16 cellular contexts compared by ENCODE assay signal in genomic region chr3:9945358-9945757, GRCh38. TPM values are rescaled to one million over a fixed set of nuclear protein-coding genes. Genes with fewer than 3 reads are reported as not detected.
A peak's percentile ranks its signal among the peaks of the same experiment; 100 is the strongest.
DNase-seq lines count a peak whose midpoint lies in the region; ATAC-seq, FAIRE-seq and TF ChIP-seq lines count a peak whose summit lies in the region.
"Had no signal": no experiment of that assay in that cellular context is flagged by ENCODE, and none has a peak within 500 bp of the region (broad histone marks: within the 10 kb centered on the region; RNA-seq: fewer than 3 reads in every experiment).

No MANE protein-coding gene starts in this region.

- peaks cover 5 to 26% (median 19%) of the 10 kb centered on the region in 3 experiments; a peak in 6 of 7 replicates for H3K36me3 Mint-ChIP-seq in H9 (ENCODE audit: insufficient read depth in 1 of 3, low read depth in 3 of 3)
- peaks cover 19% of the 10 kb centered on the region for H3K36me3 Mint-ChIP-seq in astrocyte (ENCODE audit: low read depth, unreplicated experiment)
- no peaks in the 10 kb centered on the region for H3K36me3 Mint-ChIP-seq in natural killer cell treated with Interleukin-12 subunit alpha and Interleukin-12 subunit beta and Interleukin-15 and Interleukin-18, amount 100 ng/mL, for 72 hours

- H3K4me1 Mint-ChIP-seq in H9 (0 out of 4 replicates have a peak, but pooled peaks cover 0 to 6% of the 10 kb centered on the region in 2 experiments), astrocyte (ENCODE audit: low read depth, unreplicated experiment) (no peaks in the 10 kb centered on the region)
- peaks cover 0 to 6% of the 10 kb centered on the region in 2 donors for H3K4me1 Mint-ChIP-seq in natural killer cell treated with Interleukin-12 subunit alpha and Interleukin-12 subunit beta and Interleukin-15 and Interleukin-18, amount 100 ng/mL, for 72 hours (ENCODE audit: low read depth in 2 of 2)

- no CpG with 5 or more reads among the region's 10 CpGs for WGBS in H9 (ENCODE audit: extremely low coverage, insufficient read length, low lambda C conversion rate)

- H3K18ac ChIP-seq in H9 (ENCODE audit: insufficient read length, low read depth, low read length) = no peak overlapping the region

- H3K23ac ChIP-seq in H9 (ENCODE audit: insufficient read length, low read depth, low read length) = no peak overlapping the region

- H3K4me3 Mint-ChIP-seq in H9 (peak overlapping the region; percentile 47 to 72), astrocyte (ENCODE audit: unreplicated experiment) (peak overlapping the region; percentile 66)
- H3K4me3 Mint-ChIP-seq in natural killer cell treated with Interleukin-12 subunit alpha and Interleukin-12 subunit beta and Interleukin-15 and Interleukin-18, amount 100 ng/mL, for 72 hours = peak overlapping the region; percentile 34

- no peak overlapping the region for H2AK5ac ChIP-seq in H9 (ENCODE audit: insufficient read length, low read length)

- H3K14ac ChIP-seq in H9 (ENCODE audit: insufficient read depth, low read length) = no peak overlapping the region

- no peak overlapping the region for H3K4ac ChIP-seq in H9 (ENCODE audit: low read depth, low read length)

- H2BK15ac ChIP-seq in H9 (ENCODE audit: low read depth, low read length) = no peak overlapping the region

- H3K4me3 ChIP-seq in astrocyte (ENCODE audit: insufficient read depth, low read depth, low read length) (no peak overlapping the region), left lung (no peak overlapping the region)
- H3K4me3 ChIP-seq: mucosa of descending colon had no signal

- no peak overlapping the region for H4K5ac ChIP-seq in H9 (ENCODE audit: insufficient read length, low read depth, low read length)

- ATAC-seq in natural killer cell treated with Interleukin-12 subunit alpha and Interleukin-12 subunit beta and Interleukin-15 and Interleukin-18, amount 100 ng/mL, for 72 hours = no peak
- ATAC-seq in left lung = no peak

- no peak overlapping the region for H3K4me2 ChIP-seq in H9 (ENCODE audit: insufficient read depth, insufficient read length, low read length)
- no peak overlapping the region for H3K4me2 ChIP-seq in astrocyte (ENCODE audit: low read length)

- H3K56ac ChIP-seq in H9 (ENCODE audit: insufficient read length, low read depth, low read length) = no peak overlapping the region

- no peaks in the 10 kb centered on the region for H3K9me3 ChIP-seq in H9 (ENCODE audit: control insufficient read depth, low read depth, low read length)
- no peaks in the 10 kb centered on the region for H3K9me3 ChIP-seq in astrocyte (ENCODE audit: insufficient read depth, low read depth, low read length)
- no peaks in the 10 kb centered on the region for H3K9me3 ChIP-seq in left lung
- H3K9me3 ChIP-seq: mucosa of descending colon, suprapubic skin had no signal

- H3K79me1 ChIP-seq in H9 (ENCODE audit: insufficient read depth, low read depth, low read length, poor library complexity, severe bottlenecking) = no peaks in the 10 kb centered on the region

- TF ChIP-seq CTCF in H9 (conservative IDR thresholded peaks at IDR 0.05) (no peak), astrocyte (IDR thresholded peaks at IDR 0.05; ENCODE audit: insufficient read depth, low read depth, low read length) (no peak), left lung (IDR thresholded peaks at IDR 0.05) (no peak)

- H3K36me3 ChIP-seq in astrocyte (ENCODE audit: insufficient read depth, low read length) (no peaks in the 10 kb centered on the region), left lung (peaks cover 0 to 36% of the 10 kb centered on the region in 2 donors)

- no peak overlapping the region for H2BK12ac ChIP-seq in H9 (ENCODE audit: insufficient read length, low read depth, low read length)

- H2BK5ac ChIP-seq in H9 (ENCODE audit: insufficient read length, low read length) = no peak overlapping the region

- H3K4me1 ChIP-seq in H9 (ENCODE audit: insufficient read depth, low read length) (no peaks in the 10 kb centered on the region), astrocyte (ENCODE audit: insufficient read depth, low read length) (peaks cover 5% of the 10 kb centered on the region), left lung (peaks cover 0 to 5% of the 10 kb centered on the region in 2 donors)

- H4K8ac ChIP-seq in H9 (replicated peaks; ENCODE audit: insufficient read length, low read depth, low read length) = no peak overlapping the region

- H3K79me2 ChIP-seq in H9 (ENCODE audit: insufficient read depth, low read length) (no peaks in the 10 kb centered on the region), astrocyte (ENCODE audit: insufficient read depth, low read length) (no peaks in the 10 kb centered on the region)

- H2AFZ ChIP-seq in H9 (ENCODE audit: low read length) (no peak overlapping the region), astrocyte (ENCODE audit: low read depth, low read length) (no peak overlapping the region)

- DNase-seq in NCI-H1105 treated with DMSO at 0.1 percent for 48 hours (lab: John Stamatoyannopoulos, UW) (peak; percentile 3), NCI-H1105 (lab: John Stamatoyannopoulos, UW) (no peak), H9 (no peak), astrocyte (ENCODE audit: low read depth) (no peak), left lung (no peak), NCI-H2171 (lab: John Stamatoyannopoulos, UW) (no peak), urothelium cell line (ENCODE audit: low spot score) (no peak)
- no peak for DNase-seq in natural killer cell treated with Interleukin-12 subunit alpha and Interleukin-12 subunit beta and Interleukin-15 and Interleukin-18, amount 100 ng/mL, for 72 hours (ENCODE audit: low spot score)
- DNase-seq: 8988T; activated CD4-positive, CD25-positive, alpha-beta regulatory T cell; central memory CD4-positive, alpha-beta T cell; H7; mucosa of descending colon; NCI-H526; SHP77 treated with DMSO at 0.1 percent for 48 hours had no signal

- peaks cover 14% of the 10 kb centered on the region for H3K23me2 ChIP-seq in H9 (ENCODE audit: insufficient read length, low read depth, low read length, poor library complexity, severe bottlenecking)

- no peak overlapping the region for H3K27ac Mint-ChIP-seq in H9
- H3K27ac Mint-ChIP-seq in astrocyte (ENCODE audit: unreplicated experiment) = no peak overlapping the region
- no peak overlapping the region for H3K27ac Mint-ChIP-seq in natural killer cell treated with Interleukin-12 subunit alpha and Interleukin-12 subunit beta and Interleukin-15 and Interleukin-18, amount 100 ng/mL, for 72 hours

- no peak overlapping the region for H3T11ph ChIP-seq in H9 (ENCODE audit: low read length)

- intact Hi-C loops in left lung (cut with DNase I) = no loop called here

- H3K27me3 Mint-ChIP-seq in H9 (ENCODE audit: low read depth) = peaks cover 9% of the 10 kb centered on the region
- H3K27me3 Mint-ChIP-seq in astrocyte (ENCODE audit: low read depth, unreplicated experiment) = peaks cover 6% of the 10 kb centered on the region
- H3K27me3 Mint-ChIP-seq in natural killer cell treated with Interleukin-12 subunit alpha and Interleukin-12 subunit beta and Interleukin-15 and Interleukin-18, amount 100 ng/mL, for 72 hours = no peaks in the 10 kb centered on the region

- no peak overlapping the region for H3K27ac ChIP-seq in H9 (ENCODE audit: insufficient read length, low read depth, low read length)
- no peak overlapping the region for H3K27ac ChIP-seq in astrocyte (ENCODE audit: low read depth, low read length)
- no peak overlapping the region for H3K27ac ChIP-seq in left lung

- H4K20me1 ChIP-seq in H9 (ENCODE audit: control insufficient read depth, insufficient read depth, insufficient read length) = no peaks in the 10 kb centered on the region
- no peaks in the 10 kb centered on the region for H4K20me1 ChIP-seq in astrocyte (ENCODE audit: insufficient read depth, low read length)

- no peak overlapping the region for H4K91ac ChIP-seq in H9 (ENCODE audit: insufficient read length, low read depth, low read length)

- H2BK120ac ChIP-seq in H9 (ENCODE audit: low read depth, low read length, poor library complexity, severe bottlenecking) = no peak overlapping the region

- H3K9ac ChIP-seq in H9 (ENCODE audit: extremely low read depth, insufficient read length, low read length) (no peak overlapping the region), astrocyte (ENCODE audit: low read length) (no peak overlapping the region)

- H3K27me3 ChIP-seq in H9 (ENCODE audit: insufficient read depth, low read length) (no peaks in the 10 kb centered on the region), astrocyte (ENCODE audit: insufficient read depth, low read length) (no peaks in the 10 kb centered on the region), left lung (no peaks in the 10 kb centered on the region)
- H3K27me3 ChIP-seq: suprapubic skin had no signal

- FAIRE-seq in astrocyte (lab: Jason Lieb, UNC) (no peak), urothelium cell line (lab: Jason Lieb, UNC) (no peak)

- no peak overlapping the region for H2BK20ac ChIP-seq in H9 (ENCODE audit: low read depth, low read length, poor library complexity, severe bottlenecking)

- H3K9me3 Mint-ChIP-seq in H9 (peaks cover 0 to 2% of the 10 kb centered on the region in 2 experiments; a peak in 1 of 5 replicates), astrocyte (ENCODE audit: unreplicated experiment) (no peaks in the 10 kb centered on the region)
- no peaks in the 10 kb centered on the region for H3K9me3 Mint-ChIP-seq in natural killer cell treated with Interleukin-12 subunit alpha and Interleukin-12 subunit beta and Interleukin-15 and Interleukin-18, amount 100 ng/mL, for 72 hours

RNA-seq across cellular contexts. Expression of gene PRRT3, which starts 6.8 kb away (rescaled TPM):
- 18.8 and 19.5 TPM in 2 replicates for total RNA-seq in H9 (2021)
- total RNA-seq in astrocyte = 2.2 and 2.4 TPM in 2 replicates
- 10 to 100 TPM; 13.4 to 13.7 TPM for total RNA-seq in natural killer cell treated with Interleukin-12 subunit alpha and Interleukin-12 subunit beta and Interleukin-15 and Interleukin-18, amount 100 ng/mL, for 72 hours
- 1 to 10 TPM; 1.8 to 2.5 TPM for total RNA-seq in left lung

RNA-seq across cellular contexts. Expression of gene CRELD1, which starts 11.7 kb away (rescaled TPM):
- total RNA-seq in H9 (2021) = 15.5 and 17.2 TPM in 2 replicates
- 18.8 and 26.2 TPM in 2 replicates for total RNA-seq in astrocyte
- total RNA-seq in natural killer cell treated with Interleukin-12 subunit alpha and Interleukin-12 subunit beta and Interleukin-15 and Interleukin-18, amount 100 ng/mL, for 72 hours = 10 to 100 TPM; 22.8 to 29.7 TPM
- 10 to 100 TPM; 29.9 to 56.8 TPM for total RNA-seq in left lung

RNA-seq across cellular contexts. Expression of gene IL17RC, which starts 28.5 kb away (rescaled TPM):
- total RNA-seq in H9 (2021) (6.8 and 9.1 TPM in 2 replicates), astrocyte (20.1 and 23.9 TPM in 2 replicates), left lung (10 to 100 TPM; 20.4 to 26.2 TPM)
- total RNA-seq in natural killer cell treated with Interleukin-12 subunit alpha and Interleukin-12 subunit beta and Interleukin-15 and Interleukin-18, amount 100 ng/mL, for 72 hours = under 1 TPM; 0.57 to 0.92 TPM

RNA-seq across cellular contexts. Expression of gene EMC3, which starts 41.3 kb away (rescaled TPM):
- total RNA-seq in H9 (2021) = 39.3 and 45.6 TPM in 2 replicates
- total RNA-seq in astrocyte = 59.7 and 61.0 TPM in 2 replicates
- total RNA-seq in natural killer cell treated with Interleukin-12 subunit alpha and Interleukin-12 subunit beta and Interleukin-15 and Interleukin-18, amount 100 ng/mL, for 72 hours = 10 to 100 TPM; 62.5 to 65.8 TPM
- 10 to 100 TPM; 84.0 to 85.2 TPM for total RNA-seq in left lung

RNA-seq across cellular contexts. Expression of gene IL17RE, which starts 42.7 kb away (rescaled TPM):
- total RNA-seq in H9 (2021) (2.0 and 2.1 TPM in 2 replicates), astrocyte (3.7 and 4.6 TPM in 2 replicates), left lung (10 to 100 TPM; 14.4 to 22.5 TPM)
- 1 to 10 TPM in 1 of 2 donors, under 1 TPM in 1; 0.48 to 1.9 TPM for total RNA-seq in natural killer cell treated with Interleukin-12 subunit alpha and Interleukin-12 subunit beta and Interleukin-15 and Interleukin-18, amount 100 ng/mL, for 72 hours
